9 cellular contexts compared by ENCODE assay signal in genomic region chr4:159191989-159192388, GRCh38.
DNase-seq lines count a peak whose midpoint lies in the region; FAIRE-seq and TF ChIP-seq lines count a peak whose summit lies in the region.
"Had no signal": no experiment of that assay in that cellular context is flagged by ENCODE, and none has a peak within 500 bp of the region (broad histone marks: within the 10 kb centered on the region; RNA-seq: fewer than 3 reads in every experiment).

No MANE protein-coding gene starts in this region.

- TF ChIP-seq CTCF in NB4 (IDR thresholded peaks at IDR 0.05; ENCODE audit: low read depth, low read length) (no peak), endothelial cell of umbilical vein (IDR thresholded peaks at IDR 0.05; ENCODE audit: extremely low read depth in 1 of 2, insufficient read depth in 1 of 2, low read depth in 1 of 2, low read length in 2 of 2) (peak; percentile 13 to 38)

- no peaks in the 10 kb centered on the region for H3K9me1 ChIP-seq in endothelial cell of umbilical vein (replicated peaks; ENCODE audit: control insufficient read depth, extremely low read depth, insufficient read depth, low read length)

- no peak overlapping the region for H3K4me2 ChIP-seq in endothelial cell of umbilical vein (ENCODE audit: insufficient read depth, low read length)
- H3K4me2 ChIP-seq: BLaER1 treated with 17β-estradiol and CSF1 and Interleukin-3, amounts not matched to agents 10 nM and 100 nM had no signal

- no TSS peak for BruUV-seq in endothelial cell of umbilical vein (replicated peaks; lab: Mats Ljungman, UMichigan)

- peaks cover 6% of the 10 kb centered on the region for H3K79me2 ChIP-seq in endothelial cell of umbilical vein (ENCODE audit: control insufficient read depth, insufficient read depth, low read length)

- H3K9me3 ChIP-seq in endothelial cell of umbilical vein (replicated peaks; ENCODE audit: control insufficient read depth, insufficient read depth, low read length), result no peaks in the 10 kb centered on the region

- no peaks in the 10 kb centered on the region for H4K20me1 ChIP-seq in endothelial cell of umbilical vein (replicated peaks; ENCODE audit: control insufficient read depth, extremely low read depth, insufficient read depth, low read length)

- H3K4me3 ChIP-seq in NB4 (ENCODE audit: low read depth, low read length), result no peak overlapping the region
- H3K4me3 ChIP-seq in endothelial cell of umbilical vein (replicated peaks in 1 of 3; ENCODE audit: insufficient read depth in 1 of 3, low read depth in 1 of 3, low read length in 3 of 3), result no peak overlapping the region
- H3K4me3 ChIP-seq in skeletal muscle cell (ENCODE audit: low read depth, low read length), result no peak overlapping the region
- H3K4me3 ChIP-seq: BLaER1 treated with 17β-estradiol and CSF1 and Interleukin-3, amounts not matched to agents 10 nM and 100 nM had no signal

- H3K36me3 ChIP-seq in endothelial cell of umbilical vein (ENCODE audit: control insufficient read depth in 2 of 2, extremely low read depth in 1 of 2, insufficient read depth in 2 of 2, low read length in 2 of 2), result no peaks in the 10 kb centered on the region

- H3K27me3 ChIP-seq in endothelial cell of umbilical vein (ENCODE audit: control insufficient read depth in 2 of 2, insufficient read depth in 2 of 2, low read length in 2 of 2), result no peaks in the 10 kb centered on the region
- H3K27me3 ChIP-seq: BLaER1 treated with 17β-estradiol and CSF1 and Interleukin-3, amounts not matched to agents 10 nM and 100 nM had no signal

- peaks cover 21% of the 10 kb centered on the region for H3K4me1 ChIP-seq in endothelial cell of umbilical vein (ENCODE audit: control insufficient read depth, extremely low read depth, insufficient read depth, low read length)

- intact Hi-C loops in endothelial cell of umbilical vein (cut with micrococcal nuclease), result loop anchor here (5.0 kb wide), 1 partner anchor 470 kb away; the partner anchor contains the start of gene PPID

- H3K9ac ChIP-seq in endothelial cell of umbilical vein (replicated peaks; ENCODE audit: extremely low read depth, insufficient read depth, low read length), result no peak overlapping the region
- H3K9ac ChIP-seq: BLaER1 treated with 17β-estradiol and CSF1 and Interleukin-3, amounts not matched to agents 10 nM and 100 nM had no signal

- FAIRE-seq in endothelial cell of umbilical vein (lab: Jason Lieb, UNC), result no peak

- H2AFZ ChIP-seq in endothelial cell of umbilical vein (ENCODE audit: low read depth, low read length), result no peak overlapping the region

- POLR2A ChIA-PET in endothelial cell of umbilical vein (lab: Charles Lee), result no interaction called here

- H3K27ac ChIP-seq in endothelial cell of umbilical vein (ENCODE audit: insufficient read depth, low read depth, low read length), result peak overlapping the region; percentile 24
- H3K27ac ChIP-seq: BLaER1 treated with 17β-estradiol and CSF1 and Interleukin-3, amounts not matched to agents 10 nM and 100 nM had no signal

- dilution Hi-C loops in endothelial cell of umbilical vein (cut with MboI; ENCODE audit: extremely low pct_ligation_motif_present, low sequenced_read_pairs), result no loop called here

- CTCF ChIA-PET in endothelial cell of umbilical vein (lab: Charles Lee), result interaction anchor here (0.8 to 6.2 kb wide), 7 partner anchors 10 to 468 kb away, joined by 3 to 35 read pairs (median 4); no protein-coding TSS in a partner anchor

- DNase-seq in NCI-H2171 treated with DMSO at 0.1 percent for 48 hours (lab: John Stamatoyannopoulos, UW), result peak; percentile 4
- no peak for DNase-seq in NCI-H2171 (lab: John Stamatoyannopoulos, UW)
- DNase-seq in NB4 (ENCODE audit: low read depth), result peak; percentile 20
- peak; percentile 31 for DNase-seq in endothelial cell of umbilical vein (ENCODE audit: low read depth, low spot score)
- DNase-seq in skeletal muscle cell (ENCODE audit: low read depth), result peak; percentile 37
- no peak for DNase-seq in T-helper 1 cell
- no peak for DNase-seq in activated CD4-positive, alpha-beta T cell treated with anti-CD3 and anti-CD28 coated beads for 48 hours
- no peak for DNase-seq in epidermal melanocyte (ENCODE audit: insufficient read length, low spot score)

- TF ChIP-seq POLR2A in NB4 (IDR thresholded peaks at IDR 0.05; ENCODE audit: extremely low read depth, insufficient read length) (no peak), endothelial cell of umbilical vein (IDR thresholded peaks at IDR 0.05; ENCODE audit: low read depth, low read length) (no peak)

TF ChIP-seq in endothelial cell of umbilical vein, 7 proteins besides CTCF, POLR2A, EP300 and RAD21:
- TF ChIP-seq FOS (IDR thresholded peaks at IDR 0.05; ENCODE audit: borderline replicate concordance, insufficient read depth, low read length) (peak; percentile 32), EZH2 (IDR thresholded peaks at IDR 0.05; ENCODE audit: borderline replicate concordance, low read depth, low read length, severe bottlenecking) (no peak)

Comparison
In these comparisons a context has a peak if more than half of its experiments do, and no peak if none do; other contexts are left out.
1. DNase-seq: peak in NCI-H2171 treated with DMSO at 0.1 percent for 48 hours (single experiment), NB4 (single experiment), endothelial cell of umbilical vein (single experiment) and skeletal muscle cell (single experiment); none in NCI-H2171 (single experiment), T-helper 1 cell (0 of 5), activated CD4-positive, alpha-beta T cell treated with anti-CD3 and anti-CD28 coated beads for 48 hours (single experiment) and epidermal melanocyte (single experiment).